Comparison of ENCODE assay signal across 31 cellular contexts in genomic region chr3:5560199-5560598, GRCh38.
DNase-seq lines count a peak whose midpoint lies in the region; ATAC-seq, FAIRE-seq and TF ChIP-seq lines count a peak whose summit lies in the region.
"Had no signal": no experiment of that assay in that cellular context is flagged by ENCODE, and none has a peak within 500 bp of the region (broad histone marks: within the 10 kb centered on the region; RNA-seq: fewer than 3 reads in every experiment).

No MANE protein-coding gene starts in this region.

- TF ChIP-seq POLR2A in GM12892 (IDR thresholded peaks at IDR 0.05; ENCODE audit: low read depth, low read length): no peak

- no peaks in the 10 kb centered on the region for H3K9me3 ChIP-seq in OCI-LY3 (ENCODE audit: insufficient read depth, low read length)
- H3K9me3 ChIP-seq: Caco-2 had no signal

- no peaks in the 10 kb centered on the region for H4K20me1 ChIP-seq in OCI-LY3 (ENCODE audit: insufficient read depth, low read length)

- H3K4me2 ChIP-seq in OCI-LY3 (ENCODE audit: low read length): peak overlapping the region; percentile 10; the same call in 1 of the 2 replicates

- peaks cover 10% of the 10 kb centered on the region for H3K4me1 ChIP-seq in OCI-LY3 (ENCODE audit: low read length)
- H3K4me1 ChIP-seq: Caco-2 had no signal

- H3K9ac ChIP-seq in OCI-LY3 (ENCODE audit: low read length): no peak overlapping the region

- no peak for TF ChIP-seq CTCF in OCI-LY3 (IDR thresholded peaks at IDR 0.05; ENCODE audit: low read depth, low read length)

- H2AFZ ChIP-seq in OCI-LY3 (ENCODE audit: low read depth, low read length): no peak overlapping the region

- ATAC-seq in GM21529 (IDR thresholded peaks at IDR 0.05; ENCODE audit: unreplicated experiment): peak; percentile 47
- ATAC-seq: CD8-positive, alpha-beta T cell; GM12878; HCT116; Panc1; T-helper 17 cell had no signal

- no peak overlapping the region for H3K27ac ChIP-seq in OCI-LY3 (ENCODE audit: low read length)
- H3K27ac ChIP-seq: C4-2B, HL-60, RWPE1, SK-N-MC had no signal

- no peaks in the 10 kb centered on the region for H3K27me3 ChIP-seq in OCI-LY3 (ENCODE audit: low read depth, low read length)

- no peaks in the 10 kb centered on the region for H3K79me2 ChIP-seq in OCI-LY3 (ENCODE audit: low read length)

- no peaks in the 10 kb centered on the region for H3K36me3 ChIP-seq in OCI-LY3 (replicated peaks; ENCODE audit: low read depth, low read length)

- no peak overlapping the region for H3K4me3 ChIP-seq in OCI-LY3 (ENCODE audit: low read length)
- H3K4me3 ChIP-seq: GM12878, SK-N-MC had no signal

- peak; percentile 62 for FAIRE-seq in GM12892 (lab: Jason Lieb, UNC)
- FAIRE-seq: GM12878 had no signal

- DNase-seq in GM12892 (ENCODE audit: insufficient read length) (no peak), MV-4-11 (lab: John Stamatoyannopoulos, UW) (peak; percentile 85), islet precursor cell (no peak)
- no peak for DNase-seq in activated CD8-positive, alpha-beta memory T cell treated with anti-CD3 and anti-CD28 coated beads, Interleukin-2, amount 50 U/mL, for 4 hours
- no peak for DNase-seq in activated CD4-positive, CD25-positive, alpha-beta regulatory T cell (lab: John Stamatoyannopoulos, UW)
- DNase-seq: Caco-2; CD8-positive, alpha-beta T cell; DMS 273 treated with DMSO at 0.1 percent for 48 hours; DMS79; EL; GDM1; Kasumi-1; NCI-H1092; NCI-H1417 treated with DMSO at 0.1 percent for 48 hours; NCI-H1694 treated with DMSO at 0.1 percent for 48 hours; NCI-H2081; NCI-H2171; NCI-H226; NCI-H510A; NCI-H69; SHP77; T-helper 17 cell had no signal
